ENCODE assay signal across 19 cellular contexts in genomic region chr9:87006956-87007355, GRCh38.
"Had no signal": no experiment of that assay in that cellular context is flagged by ENCODE, and none has a peak within 500 bp of the region (broad histone marks: within the 10 kb centered on the region; RNA-seq: fewer than 3 reads in every experiment).

No MANE protein-coding gene starts in this region.

- H3K27me3 ChIP-seq: esophagus muscularis mucosa, gastroesophageal sphincter, ovary, tibial artery, upper lobe of right lung, vagina had no signal

- H3K4me1 Mint-ChIP-seq: naive B cell had no signal

- H3K4me3 Mint-ChIP-seq: naive B cell had no signal

- DNase-seq: effector memory CD4-positive, alpha-beta T cell; foreskin fibroblast; glutamatergic neuron; left ventricle myocardium inferior; lower lobe of right lung; mesenchymal stem cell; naive B cell; ovary; right cardiac atrium; stimulated activated CD4-positive, alpha-beta T cell treated with anti-CD3 and anti-CD28 coated beads, Interleukin-2, amount 100 ng/mL, for 48 hours; stimulated activated naive CD4-positive, alpha-beta T cell treated with Interleukin-2 at 50 U/mL for 16 hours; tibial artery; upper lobe of right lung had no signal

- ATAC-seq: lower lobe of right lung, right cardiac atrium, upper lobe of right lung had no signal

- H3K4me2 ChIP-seq: smooth muscle cell had no signal

- H3K36me3 ChIP-seq: esophagus muscularis mucosa, gastroesophageal sphincter, left ventricle myocardium inferior, lower lobe of right lung, ovary, tibial artery, upper lobe of right lung, vagina had no signal

- H3K4me1 ChIP-seq: lower lobe of right lung, upper lobe of right lung had no signal

- H3K4me3 ChIP-seq: coronary artery, esophagus muscularis mucosa, gastroesophageal sphincter, left ventricle myocardium inferior, lower lobe of right lung, ovary, smooth muscle cell, tibial artery, upper lobe of right lung, vagina had no signal

- H3K27ac Mint-ChIP-seq: naive B cell had no signal

- H3K9me3 ChIP-seq: esophagus muscularis mucosa, lower lobe of right lung, ovary, tibial artery, upper lobe of right lung, vagina had no signal

- H3K27ac ChIP-seq: epithelial cell of prostate, esophagus muscularis mucosa, lower lobe of right lung, ovary, tibial artery, upper lobe of right lung, vagina had no signal
